In genomic region chr2:96508521-96509113, GRCh38 we compare ENCODE assay signal across 1 cellular context.
TF ChIP-seq lines count a peak whose summit lies in the region.

No MANE protein-coding gene starts in this region.

TF ChIP-seq in HepG2, 621 proteins besides CTCF, POLR2A, EP300 and RAD21 (continued from another document and continues in another):
- TF ChIP-seq, protein P1, sequence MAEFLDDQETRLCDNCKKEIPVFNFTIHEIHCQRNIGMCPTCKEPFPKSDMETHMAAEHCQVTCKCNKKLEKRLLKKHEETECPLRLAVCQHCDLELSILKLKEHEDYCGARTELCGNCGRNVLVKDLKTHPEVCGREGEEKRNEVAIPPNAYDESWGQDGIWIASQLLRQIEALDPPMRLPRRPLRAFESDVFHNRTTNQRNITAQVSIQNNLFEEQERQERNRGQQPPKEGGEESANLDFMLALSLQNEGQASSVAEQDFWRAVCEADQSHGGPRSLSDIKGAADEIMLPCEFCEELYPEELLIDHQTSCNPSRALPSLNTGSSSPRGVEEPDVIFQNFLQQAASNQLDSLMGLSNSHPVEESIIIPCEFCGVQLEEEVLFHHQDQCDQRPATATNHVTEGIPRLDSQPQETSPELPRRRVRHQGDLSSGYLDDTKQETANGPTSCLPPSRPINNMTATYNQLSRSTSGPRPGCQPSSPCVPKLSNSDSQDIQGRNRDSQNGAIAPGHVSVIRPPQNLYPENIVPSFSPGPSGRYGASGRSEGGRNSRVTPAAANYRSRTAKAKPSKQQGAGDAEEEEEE (CRISPR knock-in tag; IDR thresholded peaks at IDR 0.05; ENCODE audit: borderline replicate concordance) = no peak
- TF ChIP-seq HDAC1 (CRISPR knock-in tag; IDR thresholded peaks at IDR 0.05) (no peak), HOXA7 (CRISPR knock-in tag; IDR thresholded peaks at IDR 0.05) (no peak), HNRNPL (IDR thresholded peaks at IDR 0.05; ENCODE audit: low read depth, low read length) (0 out of 2 replicates have a peak, but pooled peaks have one; percentile 5), HNRNPH1 (optimal IDR thresholded peaks at IDR 0.05; ENCODE audit: low read depth, low read length) (no peak), ZNF367 (CRISPR knock-in tag; IDR thresholded peaks at IDR 0.05; ENCODE audit: borderline replicate concordance) (no peak), CBX2 (IDR thresholded peaks at IDR 0.05; ENCODE audit: low read depth, low read length) (no peak), CBX2 (CRISPR knock-in tag; IDR thresholded peaks at IDR 0.05; ENCODE audit: low read depth) (no peak), ZNF180 (CRISPR knock-in tag; IDR thresholded peaks at IDR 0.05; ENCODE audit: borderline replicate concordance, low read depth) (no peak), ZNF281 (CRISPR knock-in tag; IDR thresholded peaks at IDR 0.05; ENCODE audit: borderline replicate concordance) (no peak), ZFAT (CRISPR knock-in tag; conservative IDR thresholded peaks at IDR 0.05) (no peak), NFIB (CRISPR knock-in tag; IDR thresholded peaks at IDR 0.05; ENCODE audit: borderline replicate concordance) (peak; percentile 47; the same call in 1 of the 2 replicates), KDM5B (CRISPR knock-in tag; IDR thresholded peaks at IDR 0.05; ENCODE audit: borderline replicate concordance) (no peak), PRMT3 (CRISPR knock-in tag; IDR thresholded peaks at IDR 0.05; ENCODE audit: borderline replicate concordance, low read depth) (no peak), CREB3 (CRISPR knock-in tag; IDR thresholded peaks at IDR 0.05) (no peak), YEATS2 (CRISPR knock-in tag; IDR thresholded peaks at IDR 0.05; ENCODE audit: borderline replicate concordance) (no peak), SRSF1 (optimal IDR thresholded peaks at IDR 0.05; ENCODE audit: low read depth, low read length) (no peak), CENPT (CRISPR knock-in tag; IDR thresholded peaks at IDR 0.05; ENCODE audit: low read depth) (no peak), ATM (IDR thresholded peaks at IDR 0.05; ENCODE audit: borderline replicate concordance) (no peak), JARID2 (CRISPR knock-in tag; IDR thresholded peaks at IDR 0.05; ENCODE audit: insufficient replicate concordance) (no peak), SIX1 (CRISPR knock-in tag; IDR thresholded peaks at IDR 0.05; ENCODE audit: borderline replicate concordance) (no peak), CHD2 (IDR thresholded peaks at IDR 0.05; ENCODE audit: low read depth, low read length) (no peak), IKZF4 (CRISPR knock-in tag; IDR thresholded peaks at IDR 0.05; ENCODE audit: borderline replicate concordance, low read depth, not compliant biosample characterization) (no peak), AGO2 (optimal IDR thresholded peaks at IDR 0.05; ENCODE audit: low read depth, low read length) (peak; percentile 27), DBP (CRISPR knock-in tag; IDR thresholded peaks at IDR 0.05; ENCODE audit: not compliant biosample characterization) (no peak), SPEN (CRISPR knock-in tag; IDR thresholded peaks at IDR 0.05; ENCODE audit: low read depth) (0 out of 2 replicates have a peak, but pooled peaks have one; percentile 2), ZNF646 (CRISPR knock-in tag; IDR thresholded peaks at IDR 0.05) (no peak), ZIK1 (CRISPR knock-in tag; IDR thresholded peaks at IDR 0.05; ENCODE audit: borderline replicate concordance, low read depth) (no peak), GTF3A (CRISPR knock-in tag; conservative IDR thresholded peaks at IDR 0.05) (no peak), NR2F6 (IDR thresholded peaks at IDR 0.05) (no peak), NR2F6 (CRISPR knock-in tag; IDR thresholded peaks at IDR 0.05) (no peak)
- TF ChIP-seq, protein P2, sequence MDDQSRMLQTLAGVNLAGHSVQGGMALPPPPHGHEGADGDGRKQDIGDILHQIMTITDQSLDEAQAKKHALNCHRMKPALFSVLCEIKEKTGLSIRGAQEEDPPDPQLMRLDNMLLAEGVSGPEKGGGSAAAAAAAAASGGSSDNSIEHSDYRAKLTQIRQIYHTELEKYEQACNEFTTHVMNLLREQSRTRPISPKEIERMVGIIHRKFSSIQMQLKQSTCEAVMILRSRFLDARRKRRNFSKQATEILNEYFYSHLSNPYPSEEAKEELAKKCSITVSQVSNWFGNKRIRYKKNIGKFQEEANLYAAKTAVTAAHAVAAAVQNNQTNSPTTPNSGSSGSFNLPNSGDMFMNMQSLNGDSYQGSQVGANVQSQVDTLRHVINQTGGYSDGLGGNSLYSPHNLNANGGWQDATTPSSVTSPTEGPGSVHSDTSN (CRISPR knock-in tag; IDR thresholded peaks at IDR 0.05; ENCODE audit: borderline replicate concordance) = no peak
- TF ChIP-seq, protein P3, sequence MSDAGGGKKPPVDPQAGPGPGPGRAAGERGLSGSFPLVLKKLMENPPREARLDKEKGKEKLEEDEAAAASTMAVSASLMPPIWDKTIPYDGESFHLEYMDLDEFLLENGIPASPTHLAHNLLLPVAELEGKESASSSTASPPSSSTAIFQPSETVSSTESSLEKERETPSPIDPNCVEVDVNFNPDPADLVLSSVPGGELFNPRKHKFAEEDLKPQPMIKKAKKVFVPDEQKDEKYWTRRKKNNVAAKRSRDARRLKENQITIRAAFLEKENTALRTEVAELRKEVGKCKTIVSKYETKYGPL (CRISPR knock-in tag; IDR thresholded peaks at IDR 0.05) = no peak
- TF ChIP-seq, protein P4, sequence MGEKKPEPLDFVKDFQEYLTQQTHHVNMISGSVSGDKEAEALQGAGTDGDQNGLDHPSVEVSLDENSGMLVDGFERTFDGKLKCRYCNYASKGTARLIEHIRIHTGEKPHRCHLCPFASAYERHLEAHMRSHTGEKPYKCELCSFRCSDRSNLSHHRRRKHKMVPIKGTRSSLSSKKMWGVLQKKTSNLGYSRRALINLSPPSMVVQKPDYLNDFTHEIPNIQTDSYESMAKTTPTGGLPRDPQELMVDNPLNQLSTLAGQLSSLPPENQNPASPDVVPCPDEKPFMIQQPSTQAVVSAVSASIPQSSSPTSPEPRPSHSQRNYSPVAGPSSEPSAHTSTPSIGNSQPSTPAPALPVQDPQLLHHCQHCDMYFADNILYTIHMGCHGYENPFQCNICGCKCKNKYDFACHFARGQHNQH (CRISPR knock-in tag; IDR thresholded peaks at IDR 0.05) = 0 out of 2 replicates have a peak, but pooled peaks have one; percentile 3
- TF ChIP-seq, protein P5, sequence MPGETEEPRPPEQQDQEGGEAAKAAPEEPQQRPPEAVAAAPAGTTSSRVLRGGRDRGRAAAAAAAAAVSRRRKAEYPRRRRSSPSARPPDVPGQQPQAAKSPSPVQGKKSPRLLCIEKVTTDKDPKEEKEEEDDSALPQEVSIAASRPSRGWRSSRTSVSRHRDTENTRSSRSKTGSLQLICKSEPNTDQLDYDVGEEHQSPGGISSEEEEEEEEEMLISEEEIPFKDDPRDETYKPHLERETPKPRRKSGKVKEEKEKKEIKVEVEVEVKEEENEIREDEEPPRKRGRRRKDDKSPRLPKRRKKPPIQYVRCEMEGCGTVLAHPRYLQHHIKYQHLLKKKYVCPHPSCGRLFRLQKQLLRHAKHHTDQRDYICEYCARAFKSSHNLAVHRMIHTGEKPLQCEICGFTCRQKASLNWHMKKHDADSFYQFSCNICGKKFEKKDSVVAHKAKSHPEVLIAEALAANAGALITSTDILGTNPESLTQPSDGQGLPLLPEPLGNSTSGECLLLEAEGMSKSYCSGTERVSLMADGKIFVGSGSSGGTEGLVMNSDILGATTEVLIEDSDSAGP (CRISPR knock-in tag; IDR thresholded peaks at IDR 0.05; ENCODE audit: borderline replicate concordance) = no peak
- TF ChIP-seq, protein P6, sequence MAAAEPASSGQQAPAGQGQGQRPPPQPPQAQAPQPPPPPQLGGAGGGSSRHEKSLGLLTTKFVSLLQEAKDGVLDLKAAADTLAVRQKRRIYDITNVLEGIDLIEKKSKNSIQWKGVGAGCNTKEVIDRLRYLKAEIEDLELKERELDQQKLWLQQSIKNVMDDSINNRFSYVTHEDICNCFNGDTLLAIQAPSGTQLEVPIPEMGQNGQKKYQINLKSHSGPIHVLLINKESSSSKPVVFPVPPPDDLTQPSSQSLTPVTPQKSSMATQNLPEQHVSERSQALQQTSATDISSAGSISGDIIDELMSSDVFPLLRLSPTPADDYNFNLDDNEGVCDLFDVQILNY (CRISPR knock-in tag; conservative IDR thresholded peaks at IDR 0.05) = no peak
- TF ChIP-seq, protein P7, sequence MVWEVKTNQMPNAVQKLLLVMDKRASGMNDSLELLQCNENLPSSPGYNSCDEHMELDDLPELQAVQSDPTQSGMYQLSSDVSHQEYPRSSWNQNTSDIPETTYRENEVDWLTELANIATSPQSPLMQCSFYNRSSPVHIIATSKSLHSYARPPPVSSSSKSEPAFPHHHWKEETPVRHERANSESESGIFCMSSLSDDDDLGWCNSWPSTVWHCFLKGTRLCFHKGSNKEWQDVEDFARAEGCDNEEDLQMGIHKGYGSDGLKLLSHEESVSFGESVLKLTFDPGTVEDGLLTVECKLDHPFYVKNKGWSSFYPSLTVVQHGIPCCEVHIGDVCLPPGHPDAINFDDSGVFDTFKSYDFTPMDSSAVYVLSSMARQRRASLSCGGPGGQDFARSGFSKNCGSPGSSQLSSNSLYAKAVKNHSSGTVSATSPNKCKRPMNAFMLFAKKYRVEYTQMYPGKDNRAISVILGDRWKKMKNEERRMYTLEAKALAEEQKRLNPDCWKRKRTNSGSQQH (CRISPR knock-in tag; IDR thresholded peaks at IDR 0.05; ENCODE audit: low read depth) = no peak
